Comparison of ENCODE assay signal across 18 cellular contexts in genomic region chr7:111312966-111313365, GRCh38.
DNase-seq lines count a peak whose midpoint lies in the region; ATAC-seq and TF ChIP-seq lines count a peak whose summit lies in the region.
"Had no signal": no experiment of that assay in that cellular context is flagged by ENCODE, and none has a peak within 500 bp of the region (broad histone marks: within the 10 kb centered on the region; RNA-seq: fewer than 3 reads in every experiment).

No MANE protein-coding gene starts in this region.

- in situ Hi-C loops in mammary epithelial cell (cut with MboI; ENCODE audit: low sequenced_read_pairs in 2 of 2) = no loop called here

- dilution Hi-C loops in mammary epithelial cell (cut with HindIII; ENCODE audit: low sequenced_read_pairs) = no loop called here

- intact Hi-C loops in Caco-2 (cut with micrococcal nuclease; ENCODE audit: unreplicated experiment) = loop anchor here (1.0 to 5.0 kb wide), 2 partner anchors 173 to 424 kb away; no protein-coding TSS in a partner anchor
- intact Hi-C loops in mammary epithelial cell (cut with micrococcal nuclease) = no loop called here
- intact Hi-C loops in natural killer cell (cut with micrococcal nuclease) = no loop called here

- H3K27me3 Mint-ChIP-seq in Caco-2 (ENCODE audit: insufficient read depth, unreplicated experiment) (no peaks in the 10 kb centered on the region), natural killer cell (ENCODE audit: low read depth in 2 of 2) (no peaks in the 10 kb centered on the region)
- H3K27me3 Mint-ChIP-seq in activated naive CD8-positive, alpha-beta T cell treated with anti-CD3 and anti-CD28 coated beads for 36 hours = no peaks in the 10 kb centered on the region
- H3K27me3 Mint-ChIP-seq: progenitor cell of endocrine pancreas had no signal

- CTCF ChIA-PET in Caco-2 (lab: Charles Lee) = no interaction called here
- CTCF ChIA-PET in mammary epithelial cell (lab: Charles Lee; ENCODE audit: low non-redundant PET) = no interaction called here

- no peaks in the 10 kb centered on the region for H3K4me1 Mint-ChIP-seq in Caco-2 (ENCODE audit: low read depth, unreplicated experiment)
- peaks cover 0 to 8% of the 10 kb centered on the region in 2 donors for H3K4me1 Mint-ChIP-seq in natural killer cell
- no peaks in the 10 kb centered on the region for H3K4me1 Mint-ChIP-seq in activated naive CD8-positive, alpha-beta T cell treated with anti-CD3 and anti-CD28 coated beads for 36 hours
- H3K4me1 Mint-ChIP-seq: mesothelial cell of epicardium had no signal

- no peak overlapping the region for H3K4me2 ChIP-seq in mammary epithelial cell (ENCODE audit: insufficient read depth, low read depth, low read length)
- H3K4me2 ChIP-seq: BLaER1 had no signal

- H3K36me3 ChIP-seq in Caco-2 (ENCODE audit: control insufficient read depth, insufficient read depth, low read length) (no peaks in the 10 kb centered on the region), mammary epithelial cell (ENCODE audit: insufficient read depth, low read length) (no peaks in the 10 kb centered on the region)
- H3K36me3 ChIP-seq: adrenal gland, BLaER1 had no signal

- no peaks in the 10 kb centered on the region for H4K20me1 ChIP-seq in mammary epithelial cell (ENCODE audit: insufficient read depth, low read length)
- H4K20me1 ChIP-seq: BLaER1 had no signal

- no peak overlapping the region for H2AFZ ChIP-seq in mammary epithelial cell (ENCODE audit: low read depth, low read length)

- H3K4me3 Mint-ChIP-seq in Caco-2 (ENCODE audit: unreplicated experiment) = no peak overlapping the region
- no peak overlapping the region for H3K4me3 Mint-ChIP-seq in natural killer cell
- H3K4me3 Mint-ChIP-seq in activated naive CD8-positive, alpha-beta T cell treated with anti-CD3 and anti-CD28 coated beads for 36 hours = no peak overlapping the region
- H3K4me3 Mint-ChIP-seq: mesothelial cell of epicardium had no signal

- no peak overlapping the region for H3K9ac ChIP-seq in mammary epithelial cell (ENCODE audit: insufficient read depth, low read length)
- H3K9ac ChIP-seq: BLaER1 had no signal

- DNase-seq in Caco-2 = peak; percentile 18 to 34
- peak; percentile 12 for DNase-seq in M059J (ENCODE audit: low read depth)
- DNase-seq in mammary epithelial cell = peak; percentile 12
- DNase-seq in kidney tubule cell (ENCODE audit: low spot score) = peak; percentile 37
- DNase-seq in natural killer cell = no peak
- no peak for DNase-seq in activated naive CD8-positive, alpha-beta T cell treated with anti-CD3 and anti-CD28 coated beads for 36 hours
- no peak for DNase-seq in activated naive CD4-positive, alpha-beta T cell treated with anti-CD3 and anti-CD28 coated beads, Interleukin-2, amount 50 U/mL, for 16 hours
- DNase-seq in HuH-7 (ENCODE audit: low spot score) = no peak
- DNase-seq: activated T-cell treated with anti-CD3 and anti-CD28 coated beads for 4 hours; adrenal gland; effector memory CD4-positive, alpha-beta T cell; GF-D8; NCI-H446 treated with DMSO at 0.1 percent for 48 hours; Right ventricle myocardium superior; stimulated activated naive CD4-positive, alpha-beta T cell had no signal

- BruUV-seq in Caco-2 (replicated peaks; lab: Mats Ljungman, UMichigan) = no TSS peak
- BruUV-seq in mammary epithelial cell (replicated peaks; lab: Mats Ljungman, UMichigan) = no TSS peak

- H3K9me3 ChIP-seq in Caco-2 (no peaks in the 10 kb centered on the region), mammary epithelial cell (replicated peaks; ENCODE audit: insufficient read depth, low read length) (no peaks in the 10 kb centered on the region)
- H3K9me3 ChIP-seq: adrenal gland, BLaER1 had no signal

- no peaks in the 10 kb centered on the region for H3K79me2 ChIP-seq in mammary epithelial cell (ENCODE audit: insufficient read depth, low read length)

- H3K27me3 ChIP-seq in Caco-2 (replicated peaks; ENCODE audit: control insufficient read depth, insufficient read depth, low read length) (no peaks in the 10 kb centered on the region), mammary epithelial cell (ENCODE audit: insufficient read depth, low read length) (no peaks in the 10 kb centered on the region)
- H3K27me3 ChIP-seq: adrenal gland, BLaER1 had no signal

- no peaks in the 10 kb centered on the region for H3K4me1 ChIP-seq in Caco-2
- H3K4me1 ChIP-seq in mammary epithelial cell (ENCODE audit: insufficient read depth, low read length) = no peaks in the 10 kb centered on the region
- H3K4me1 ChIP-seq: adrenal gland, BLaER1 had no signal

- H3K27ac ChIP-seq in mammary epithelial cell (ENCODE audit: insufficient read depth, low read depth, low read length) = no peak overlapping the region
- H3K27ac ChIP-seq: adrenal gland, BLaER1 had no signal

- POLR2A ChIA-PET in Caco-2 (lab: Charles Lee) = no interaction called here

- peak in 1 of 2 experiments; percentile 4 for TF ChIP-seq CTCF in Caco-2 (IDR thresholded peaks at IDR 0.05; ENCODE audit: insufficient read depth in 1 of 2, low read depth in 1 of 2, low read length in 1 of 2, severe bottlenecking in 1 of 2, unreplicated experiment in 1 of 2)
- peak in 1 of 2 donors; percentile 23 for TF ChIP-seq CTCF in mammary epithelial cell (conservative IDR thresholded peaks at IDR 0.05 in 1 of 2, IDR thresholded peaks at IDR 0.05 in 1 of 2; ENCODE audit: extremely low read depth in 1 of 2, insufficient read depth in 1 of 2, low read depth in 1 of 2, low read length in 2 of 2)
- no peak for TF ChIP-seq CTCF in natural killer cell (IDR thresholded peaks at IDR 0.05)

- ATAC-seq in natural killer cell = no peak

- no peak overlapping the region for H3K4me3 ChIP-seq in Caco-2 (ENCODE audit: low read depth, low read length)
- H3K4me3 ChIP-seq in mammary epithelial cell (replicated peaks in 1 of 3; ENCODE audit: insufficient read depth in 1 of 3, low read depth in 2 of 3, low read length in 3 of 3) = no peak overlapping the region
- H3K4me3 ChIP-seq: adrenal gland, BLaER1 had no signal

- H3K36me3 Mint-ChIP-seq in Caco-2 (ENCODE audit: insufficient read depth, unreplicated experiment) (no peaks in the 10 kb centered on the region), natural killer cell (no peaks in the 10 kb centered on the region)
- peaks cover 16% of the 10 kb centered on the region for H3K36me3 Mint-ChIP-seq in activated naive CD8-positive, alpha-beta T cell treated with anti-CD3 and anti-CD28 coated beads for 36 hours

- no peaks in the 10 kb centered on the region for H3K9me3 Mint-ChIP-seq in Caco-2 (ENCODE audit: unreplicated experiment)
- peaks cover 3 to 19% of the 10 kb centered on the region in 2 donors for H3K9me3 Mint-ChIP-seq in natural killer cell
- no peaks in the 10 kb centered on the region for H3K9me3 Mint-ChIP-seq in activated naive CD8-positive, alpha-beta T cell treated with anti-CD3 and anti-CD28 coated beads for 36 hours

- H3K27ac Mint-ChIP-seq in Caco-2 (ENCODE audit: unreplicated experiment) = no peak overlapping the region
- no peak overlapping the region for H3K27ac Mint-ChIP-seq in natural killer cell
- H3K27ac Mint-ChIP-seq in activated naive CD8-positive, alpha-beta T cell treated with anti-CD3 and anti-CD28 coated beads for 36 hours = no peak overlapping the region
- H3K27ac Mint-ChIP-seq: mesothelial cell of epicardium, progenitor cell of endocrine pancreas had no signal

Comparison
In these comparisons a context has a peak if more than half of its experiments do, and no peak if none do; other contexts are left out.
1. DNase-seq: peak in Caco-2 (2 of 2), M059J (single experiment), mammary epithelial cell (single experiment) and kidney tubule cell (single experiment); none in natural killer cell (single experiment), activated naive CD8-positive, alpha-beta T cell treated with anti-CD3 and anti-CD28 coated beads for 36 hours (single experiment), activated naive CD4-positive, alpha-beta T cell treated with anti-CD3 and anti-CD28 coated beads, Interleukin-2, amount 50 U/mL, for 16 hours (single experiment) and HuH-7 (single experiment).